ENCODE assay signal across 8 cellular contexts in the genomic region with DNA sequence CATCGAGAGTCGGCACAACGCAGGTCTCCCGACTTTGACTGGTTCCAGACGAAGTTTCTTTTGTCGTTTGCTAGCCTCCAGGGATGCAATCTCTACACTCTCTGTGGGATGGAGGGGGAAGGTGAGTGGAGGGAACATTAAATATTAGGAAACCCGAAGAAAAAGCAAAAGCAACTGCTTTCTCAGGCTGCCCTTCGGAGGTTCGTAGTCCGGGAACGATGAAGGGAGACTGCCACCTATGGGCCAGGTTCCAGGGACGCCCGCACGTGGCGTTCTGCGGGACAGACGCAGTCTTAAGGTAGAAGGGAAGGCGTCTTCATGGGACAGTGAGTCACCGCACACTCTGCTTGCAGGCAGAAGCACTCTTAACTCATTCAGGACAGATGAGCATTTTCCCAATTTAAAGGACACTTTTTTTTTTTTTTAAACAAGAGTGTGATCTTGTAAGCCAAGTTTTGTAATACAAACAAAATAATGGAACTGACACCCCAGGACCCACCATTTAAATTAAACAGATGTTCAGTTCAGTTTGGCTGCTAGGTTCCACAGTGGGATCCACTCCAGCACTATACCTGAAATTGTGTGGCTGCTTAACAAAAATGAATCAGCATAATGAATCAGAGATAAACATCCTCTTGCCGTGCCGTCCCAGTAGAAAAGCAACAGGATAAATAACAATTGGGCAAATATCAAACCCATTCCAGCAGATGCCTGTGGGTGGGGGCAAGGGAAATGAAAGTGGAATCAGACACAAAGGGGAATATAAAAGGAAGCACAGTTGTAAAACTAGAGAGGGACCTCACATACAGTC.
A peak's percentile ranks its signal among the peaks of the same experiment; 100 is the strongest.
DNase-seq lines count a peak whose midpoint lies in the region; ATAC-seq and TF ChIP-seq lines count a peak whose summit lies in the region.

No MANE protein-coding gene starts in this region.

- CTCF ChIA-PET in AG04449 (lab: Yijun Ruan, JAX), result interaction anchor here (0.6 to 2.2 kb wide), 16 partner anchors 12 to 292 kb away, joined by 3 to 8 read pairs (median 4); no protein-coding TSS in a partner anchor

- no peaks in the 10 kb centered on the region for H3K27me3 ChIP-seq in right atrium auricular region
- H3K27me3 ChIP-seq in psoas muscle (ENCODE audit: insufficient read depth in 3 of 3, low read length in 2 of 3), result no peaks in the 10 kb centered on the region

- intact Hi-C loops in psoas muscle (cut with DNase I), result loop anchor here (1.0 to 5.0 kb wide), 4 partner anchors 50 to 238 kb away; a partner anchor contains a TSS

- H3K27ac ChIP-seq in right atrium auricular region, result peak overlapping the region; percentile 28 to 49
- H3K27ac ChIP-seq in psoas muscle, result peak overlapping the region; percentile 13

- H3K27ac Mint-ChIP-seq in T-helper 17 cell, result peak overlapping the region; percentile 68

- H3K36me3 ChIP-seq in right atrium auricular region (no peaks in the 10 kb centered on the region), psoas muscle (ENCODE audit: insufficient read depth in 1 of 2, low read depth in 1 of 2) (no peaks in the 10 kb centered on the region)

- H3K36me3 Mint-ChIP-seq in T-helper 17 cell (ENCODE audit: low read depth), result no peaks in the 10 kb centered on the region

- 4 to 5% (median 4%) methylated on average over 21 of the region's 21 CpGs for WGBS in psoas muscle, 3 donors

- H3K4me1 ChIP-seq in right atrium auricular region (peaks cover 0 to 13% of the 10 kb centered on the region in 2 donors), psoas muscle (peaks cover 3% of the 10 kb centered on the region)

- H3K27me3 Mint-ChIP-seq in T-helper 17 cell, result peaks cover 8% of the 10 kb centered on the region

- H3K4me3 ChIP-seq in AG04449 (ENCODE audit: low read depth, low read length), result peak overlapping the region; percentile 69
- peak overlapping the region; percentile 22 to 51 for H3K4me3 ChIP-seq in right atrium auricular region
- peak overlapping the region; percentile 65 for H3K4me3 ChIP-seq in psoas muscle

- peak overlapping the region; percentile 78 for H3K4me3 Mint-ChIP-seq in T-helper 17 cell

- POLR2A ChIA-PET in AG04449 (lab: Yijun Ruan, JAX), result no interaction called here

- peaks cover 10% of the 10 kb centered on the region for H3K4me1 Mint-ChIP-seq in T-helper 17 cell

- no peak for DNase-seq in AG04449 (ENCODE audit: low read depth, low spot score)
- peak; percentile 46 for DNase-seq in GM19240 (ENCODE audit: insufficient read length, low spot score)
- DNase-seq in MV-4-11 (lab: John Stamatoyannopoulos, UW), result peak; percentile 69
- peak; percentile 52 to 74 (median 59) for DNase-seq in T-helper 17 cell
- DNase-seq in amygdala (lab: John Stamatoyannopoulos, UW), result peak in 51 of 56 donors; percentile 12 to 84 (median 47)
- DNase-seq in right atrium auricular region (ENCODE audit: low spot score), result peak; percentile 86
- peak; percentile 81 to 91 for DNase-seq in psoas muscle
- DNase-seq in ureter (ENCODE audit: low spot score), result peak; percentile 86

- ATAC-seq in T-helper 17 cell, result peak; percentile 100
- peak; percentile 94 to 98 (median 96) for ATAC-seq in psoas muscle

- H3K9me3 ChIP-seq in T-helper 17 cell (ENCODE audit: control insufficient read depth, low read length, poor library complexity, severe bottlenecking), result no peaks in the 10 kb centered on the region
- no peaks in the 10 kb centered on the region for H3K9me3 ChIP-seq in right atrium auricular region
- no peaks in the 10 kb centered on the region for H3K9me3 ChIP-seq in psoas muscle

- TF ChIP-seq CTCF in AG04449 (IDR thresholded peaks at IDR 0.05; ENCODE audit: insufficient read depth, low read length, missing control alignments) (peak; percentile 85), right atrium auricular region (IDR thresholded peaks at IDR 0.05) (peak; percentile 54 to 85), psoas muscle (IDR thresholded peaks at IDR 0.05) (peak; percentile 68)
